8 cellular contexts compared by ENCODE assay signal in the genomic region with DNA sequence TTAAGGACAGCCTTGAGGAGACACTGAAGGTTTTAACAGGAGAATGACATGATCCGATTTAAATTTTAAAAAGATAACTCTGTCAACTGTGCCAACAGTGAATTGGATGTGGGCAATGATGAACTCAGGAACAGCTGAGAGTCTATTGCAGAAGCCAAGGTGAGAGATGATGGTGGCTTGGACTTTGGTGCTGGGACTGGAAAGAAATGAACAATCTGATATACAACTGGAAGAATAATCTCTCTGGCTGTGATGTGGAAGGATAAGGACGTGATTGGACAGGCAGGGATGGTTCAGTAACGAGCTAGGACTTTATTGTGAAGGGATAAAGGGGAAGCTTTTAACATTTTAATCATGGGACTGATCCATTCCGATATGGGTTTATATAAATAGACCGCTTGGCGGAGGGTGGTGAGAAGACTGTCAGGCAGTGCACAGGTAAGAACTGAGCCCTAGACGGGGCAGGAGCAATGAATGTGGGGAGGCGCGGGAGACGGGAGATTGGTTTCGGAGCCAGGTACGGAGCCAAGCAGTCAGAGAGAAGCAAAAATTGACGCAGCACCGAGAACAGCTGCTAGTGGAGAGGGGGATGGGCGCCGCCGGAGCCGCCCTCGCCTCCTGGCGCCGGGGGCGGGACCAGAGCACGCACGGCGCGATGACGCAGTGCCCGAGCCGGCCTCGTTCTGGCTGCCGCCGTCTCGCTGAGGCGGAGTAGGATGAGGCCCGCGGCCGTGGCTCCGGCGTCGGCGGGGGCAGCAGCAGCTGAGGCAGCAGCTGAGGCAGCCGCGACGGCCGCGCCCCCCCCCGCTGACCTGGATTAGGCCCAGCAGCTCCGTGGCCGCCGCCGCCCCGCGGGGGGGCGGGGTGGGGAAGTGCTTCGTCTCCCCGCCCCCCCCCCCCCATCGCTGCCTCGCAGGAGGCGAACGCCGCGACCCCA. TPM values are rescaled to one million over a fixed set of nuclear protein-coding genes. Genes with fewer than 3 reads are reported as not detected.
DNase-seq lines count a peak whose midpoint lies in the region; ATAC-seq and TF ChIP-seq lines count a peak whose summit lies in the region.

A gene with protein sequence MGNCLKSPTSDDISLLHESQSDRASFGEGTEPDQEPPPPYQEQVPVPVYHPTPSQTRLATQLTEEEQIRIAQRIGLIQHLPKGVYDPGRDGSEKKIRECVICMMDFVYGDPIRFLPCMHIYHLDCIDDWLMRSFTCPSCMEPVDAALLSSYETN (plus strand): TSS at position 663 of the 937 bp plus-strand sequence. CDS start 484 bp downstream, outside the sequence.

- H3K27ac Mint-ChIP-seq in activated naive CD4-positive, alpha-beta T cell treated with anti-CD3 and anti-CD28 coated beads, Interleukin-2, amount 10 ng/mL, durations not matched to agents 7 days and 5 days, result peak within 1 kb of the TSS; percentile 83

- no peaks in the 10 kb centered on the region for H3K9me3 ChIP-seq in SK-N-MC (ENCODE audit: low read depth, low read length)
- no peaks in the 10 kb centered on the region for H3K9me3 ChIP-seq in gastroesophageal sphincter

- TF ChIP-seq POLR2A in gastroesophageal sphincter (IDR thresholded peaks at IDR 0.05), result peak; percentile 91 to 94

- no peaks in the 10 kb centered on the region for H3K27me3 ChIP-seq in gastroesophageal sphincter

- H3K27me3 Mint-ChIP-seq in activated naive CD4-positive, alpha-beta T cell treated with anti-CD3 and anti-CD28 coated beads, Interleukin-2, amount 10 ng/mL, durations not matched to agents 7 days and 5 days, result peaks cover 5% of the 10 kb centered on the region

- POLR2A ChIA-PET in HEK293T (lab: Yijun Ruan, JAX), result interaction anchor here (0.6 to 4.1 kb wide), 16 partner anchors 9 to 336 kb away, joined by 3 to 17 read pairs (median 4); no protein-coding TSS in a partner anchor

- peak in 1 of 4 experiments; percentile 14 for TF ChIP-seq CTCF in gastroesophageal sphincter (IDR thresholded peaks at IDR 0.05)

- H3K4me3 Mint-ChIP-seq in activated naive CD4-positive, alpha-beta T cell treated with anti-CD3 and anti-CD28 coated beads, Interleukin-2, amount 10 ng/mL, durations not matched to agents 7 days and 5 days, result peak within 1 kb of the TSS; percentile 83

- ATAC-seq in gastroesophageal sphincter, result peak; percentile 99

- no peaks in the 10 kb centered on the region for H3K9me3 Mint-ChIP-seq in activated naive CD4-positive, alpha-beta T cell treated with anti-CD3 and anti-CD28 coated beads, Interleukin-2, amount 10 ng/mL, durations not matched to agents 7 days and 5 days

- H3K4me3 ChIP-seq in SK-N-MC, result peak within 1 kb of the TSS; percentile 83
- H3K4me3 ChIP-seq in gastroesophageal sphincter, result peak within 1 kb of the TSS; percentile 96

- peaks cover 2 to 49% (median 12%) of the 10 kb centered on the region in 3 donors for H3K4me1 ChIP-seq in gastroesophageal sphincter

- H3K36me3 ChIP-seq in SK-N-MC (ENCODE audit: insufficient read depth, low read length) (no peaks in the 10 kb centered on the region), gastroesophageal sphincter (no peaks in the 10 kb centered on the region)

- H3K4me1 Mint-ChIP-seq in activated naive CD4-positive, alpha-beta T cell treated with anti-CD3 and anti-CD28 coated beads, Interleukin-2, amount 10 ng/mL, durations not matched to agents 7 days and 5 days, result peaks cover 28% of the 10 kb centered on the region

- peak; percentile 98 for DNase-seq in GM03348 (ENCODE audit: low spot score)
- peak; percentile 94 for DNase-seq in HEK293T (ENCODE audit: extremely low spot score)
- peak; percentile 73 for DNase-seq in MV-4-11 (lab: John Stamatoyannopoulos, UW)
- DNase-seq in SK-N-MC (ENCODE audit: low read depth, low spot score), result no peak
- peak; percentile 94 for DNase-seq in activated naive CD4-positive, alpha-beta T cell treated with anti-CD3 and anti-CD28 coated beads, Interleukin-2, amount 10 ng/mL, durations not matched to agents 7 days and 5 days
- peak; percentile 38 for DNase-seq in non-pigmented ciliary epithelial cell (ENCODE audit: low read depth)
- DNase-seq in substantia nigra (lab: John Stamatoyannopoulos, UW), result peak; percentile 58 to 96 (median 87)

- TF ChIP-seq EP300 in gastroesophageal sphincter (IDR thresholded peaks at IDR 0.05), result no peak

- H3K27ac ChIP-seq in SK-N-MC (peak within 1 kb of the TSS; percentile 64; the same call in 1 of the 2 replicates), gastroesophageal sphincter (peak within 1 kb of the TSS; percentile 80 to 97 (median 94)), substantia nigra (ENCODE audit: low read depth, low read length, poor library complexity, severe bottlenecking) (peak within 1 kb of the TSS; percentile 88)

- 1 to 7% methylated on average over 6 to 14 of the region's 62 CpGs for WGBS in gastroesophageal sphincter (ENCODE audit: low coverage in 1 of 2), 2 donors

- peaks cover 3% of the 10 kb centered on the region for H3K36me3 Mint-ChIP-seq in activated naive CD4-positive, alpha-beta T cell treated with anti-CD3 and anti-CD28 coated beads, Interleukin-2, amount 10 ng/mL, durations not matched to agents 7 days and 5 days

- CTCF ChIA-PET in HEK293T (lab: Yijun Ruan, JAX), result no interaction called here
- CTCF ChIA-PET in activated naive CD4-positive, alpha-beta T cell treated with anti-CD3 and anti-CD28 coated beads, Interleukin-2, amount 10 ng/mL, durations not matched to agents 7 days and 5 days (lab: Charles Lee), result interaction anchor here (1.0 to 1.4 kb wide), 5 partner anchors 19 to 61 kb away, joined by 3 to 5 read pairs (median 4); no protein-coding TSS in a partner anchor

- peak within 1 kb of the TSS; percentile 90 for H3K9ac ChIP-seq in SK-N-MC (ENCODE audit: insufficient read length)

TF ChIP-seq in HEK293T, 16 proteins besides CTCF, POLR2A, EP300 and RAD21:
- TF ChIP-seq FOXA1 (IDR thresholded peaks at IDR 0.05) (no peak), SP1 (IDR thresholded peaks at IDR 0.05) (no peak), FOXM1 (IDR thresholded peaks at IDR 0.05; ENCODE audit: borderline replicate concordance) (peak; percentile 44; the same call in 1 of the 2 replicates), ZNF384 (IDR thresholded peaks at IDR 0.05) (no peak), NFRKB (IDR thresholded peaks at IDR 0.05) (no peak), L3MBTL2 (conservative IDR thresholded peaks at IDR 0.05) (no peak), ELF4 (IDR thresholded peaks at IDR 0.05) (no peak), LEF1 (IDR thresholded peaks at IDR 0.05; ENCODE audit: borderline replicate concordance) (no peak), FOXK2 (IDR thresholded peaks at IDR 0.05) (no peak)

RNA-seq across cellular contexts. Expression of the gene that starts here (rescaled TPM):
- 100 to 1,000 TPM in 3 of 4 donors, 10 to 100 TPM in 1; 96.7 to 156 (median 118) TPM for total RNA-seq in gastroesophageal sphincter
